Comparison of ENCODE assay signal across 13 cellular contexts in the genomic region with DNA sequence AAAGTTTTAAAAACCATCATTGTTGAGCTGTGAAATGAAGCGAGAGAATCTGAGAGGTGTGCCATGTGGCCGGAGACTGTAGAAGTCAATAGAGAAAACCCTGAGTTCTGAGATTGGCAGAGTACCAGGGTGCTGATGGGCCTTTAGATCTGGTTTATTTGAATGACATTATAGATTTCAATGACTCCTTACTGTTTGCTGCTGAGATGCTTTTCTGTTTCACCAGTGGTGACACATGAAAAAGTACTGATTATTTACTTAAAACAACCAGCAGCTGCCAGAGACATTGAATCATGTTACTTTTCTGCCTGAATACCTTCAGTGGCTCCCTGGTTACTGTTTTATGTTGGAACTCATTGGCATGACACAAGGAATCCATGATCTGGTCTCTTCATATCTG.
DNase-seq lines count a peak whose midpoint lies in the region; ATAC-seq, FAIRE-seq and TF ChIP-seq lines count a peak whose summit lies in the region.
"Had no signal": no experiment of that assay in that cellular context is flagged by ENCODE, and none has a peak within 500 bp of the region (broad histone marks: within the 10 kb centered on the region; RNA-seq: fewer than 3 reads in every experiment).

No MANE protein-coding gene starts in this region.

- peak overlapping the region in 2 of 4 donors; percentile 74 to 76 for H3K27ac ChIP-seq in pancreas

- H3K4me1 ChIP-seq in pancreas: peaks cover 19 to 38% (median 35%) of the 10 kb centered on the region in 3 donors

- no peaks in the 10 kb centered on the region for H3K27me3 ChIP-seq in pancreas

- H3K36me3 ChIP-seq in pancreas: no peaks in the 10 kb centered on the region

- TF ChIP-seq POLR2A in GM18505 (IDR thresholded peaks at IDR 0.05; ENCODE audit: borderline replicate concordance, extremely low read depth, insufficient read depth, insufficient read length): no peak

- 26 to 32% methylated on average over 2 of the region's 2 CpGs for WGBS in pancreas, 2 donors

- TF ChIP-seq CTCF in astrocyte of the spinal cord (IDR thresholded peaks at IDR 0.05; ENCODE audit: low read depth, low read length): no peak
- TF ChIP-seq CTCF in pancreas (IDR thresholded peaks at IDR 0.05): no peak

- ATAC-seq in pancreas (peak; percentile 48 to 71 (median 58)), GM18505 (IDR thresholded peaks at IDR 0.05; ENCODE audit: unreplicated experiment) (no peak)
- ATAC-seq: activated T-cell treated with anti-CD3 and anti-CD28 coated beads, Interleukin-2, amount 50 U/mL, for 4 hours; stimulated activated naive CD8-positive, alpha-beta T cell treated with anti-CD3 and anti-CD28 coated beads, Interleukin-15, amount 100 ng/mL, for 72 hours had no signal

- intact Hi-C loops in pancreas (cut with DNase I): no loop called here

- FAIRE-seq in pancreas (lab: Jason Lieb, UNC) (no peak), frontal cortex (lab: Jason Lieb, UNC) (no peak)

- peak; percentile 11 for DNase-seq in H4 (ENCODE audit: low spot score)
- peak; percentile 25 for DNase-seq in NCI-H2196 treated with DMSO at 0.1 percent for 48 hours (lab: John Stamatoyannopoulos, UW; ENCODE audit: unreplicated experiment)
- peak; percentile 58 for DNase-seq in astrocyte of the spinal cord (ENCODE audit: low read depth, low spot score)
- DNase-seq in pancreas: peak in 3 of 6 donors; percentile 35 to 65 (median 58)
- DNase-seq in frontal cortex (ENCODE audit: low spot score in 2 of 2): no peak
- no peak for DNase-seq in NCI-H1436 (lab: John Stamatoyannopoulos, UW)
- DNase-seq: activated CD4-positive, CD25-positive, alpha-beta regulatory T cell treated with anti-CD3 and anti-CD28 coated beads, Interleukin-2, amount 50 U/mL, for 72 hours; activated T-cell treated with anti-CD3 and anti-CD28 coated beads, Interleukin-2, amount 50 U/mL, for 4 hours; CD4-positive, alpha-beta T cell; erythroblast; stimulated activated CD4-positive, alpha-beta T cell treated with anti-CD3 and anti-CD28 coated beads, Interleukin-4, amount 100 ng/mL, for 4 hours; stimulated activated naive CD8-positive, alpha-beta T cell treated with anti-CD3 and anti-CD28 coated beads, Interleukin-15, amount 100 ng/mL, for 72 hours had no signal

- no peaks in the 10 kb centered on the region for H3K9me3 ChIP-seq in pancreas

- H3K4me3 ChIP-seq in astrocyte of the spinal cord (ENCODE audit: low read depth, low read length) (no peak overlapping the region), pancreas (no peak overlapping the region)

- in situ Hi-C loops in astrocyte of the spinal cord (cut with HindIII; ENCODE audit: low sequenced_read_pairs): no loop called here

Comparison
In these comparisons a context has a peak if more than half of its experiments do, and no peak if none do; other contexts are left out.
1. DNase-seq: peak in H4 (single experiment), NCI-H2196 treated with DMSO at 0.1 percent for 48 hours (single experiment) and astrocyte of the spinal cord (single experiment); none in frontal cortex (0 of 2) and NCI-H1436 (single experiment).